In the genomic region with DNA sequence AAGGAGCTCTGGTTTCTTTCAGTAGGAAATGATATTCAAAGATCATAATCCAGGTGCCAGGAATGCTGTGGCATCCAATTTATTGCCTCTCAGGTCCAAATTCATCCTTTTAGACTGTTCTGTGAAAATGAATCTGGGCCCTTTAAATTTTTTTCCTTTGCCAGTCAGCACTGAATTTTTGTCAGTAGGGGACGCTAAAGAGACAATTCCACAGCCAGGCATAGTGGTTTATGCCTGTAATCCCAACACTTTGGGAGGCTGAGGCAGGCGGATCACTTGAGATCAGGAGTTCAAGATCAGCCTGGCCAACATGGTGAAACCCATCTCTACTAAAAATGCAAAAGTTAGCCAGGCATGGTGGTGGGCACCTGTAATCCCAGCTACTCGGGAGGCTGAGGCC, we compare ENCODE assay signal across 7 cellular contexts.
DNase-seq lines count a peak whose midpoint lies in the region; TF ChIP-seq lines count a peak whose summit lies in the region.
"Not testable (repeated sequence)": the region's sequence is repeated elsewhere in the genome, so short reads cannot be mapped to it uniquely, and the experiment has no call there.

No MANE protein-coding gene starts in this region.

- not testable (repeated sequence) for H3K4me3 ChIP-seq in A673 (ENCODE audit: low read depth, low read length, poor library complexity, severe bottlenecking); fibroblast of villous mesenchyme (ENCODE audit: low read depth, low read length); liver (ENCODE audit: low read depth in 1 of 3, low read length in 3 of 3)

- not testable (repeated sequence) for H3K36me3 ChIP-seq in A673 (ENCODE audit: insufficient read depth, low read length, poor library complexity, severe bottlenecking); liver (ENCODE audit: control insufficient read depth in 4 of 4, insufficient read depth in 3 of 4, low read depth in 1 of 4, low read length in 3 of 4)

- not testable (repeated sequence) for H3T11ph ChIP-seq in H9 (ENCODE audit: low read length)

- H3K27ac ChIP-seq in A673 (ENCODE audit: low read depth, low read length, poor library complexity, severe bottlenecking), result not testable (repeated sequence)
- H3K27ac ChIP-seq in H9 (ENCODE audit: insufficient read length, low read depth, low read length), result peak overlapping the region; percentile 30
- peak overlapping the region; percentile 27 to 69 for H3K27ac ChIP-seq in liver (ENCODE audit: low read depth in 1 of 2, low read length in 2 of 2)

- H2BK120ac ChIP-seq in H9 (ENCODE audit: low read depth, low read length, poor library complexity, severe bottlenecking), result not testable (repeated sequence)

- in situ Hi-C loops in KBM-7 (cut with MboI; ENCODE audit: low pct_unique_long_range_greater_than_20kb, low sequenced_read_pairs), result not testable (repeated sequence)

- intact Hi-C loops in A673 (cut with micrococcal nuclease; ENCODE audit: unreplicated experiment), result not testable (repeated sequence)

- not testable (repeated sequence) for DNase-seq in A673 (ENCODE audit: low spot score); H9; chondrocyte (ENCODE audit: low spot score); fibroblast of villous mesenchyme (ENCODE audit: low read depth)
- DNase-seq in KBM-7 (peak; percentile 45), RKO (ENCODE audit: low spot score) (peak; percentile 19)

- not testable (repeated sequence) for H3K79me1 ChIP-seq in H9 (ENCODE audit: insufficient read depth, low read depth, low read length, poor library complexity, severe bottlenecking)

- H3K27me3 Mint-ChIP-seq in H9 (ENCODE audit: low read depth); chondrocyte (ENCODE audit: low read depth): not testable (repeated sequence)

- BruUV-seq in A673 (replicated peaks; lab: Mats Ljungman, UMichigan), result not testable (repeated sequence)

- H2BK5ac ChIP-seq in H9 (ENCODE audit: insufficient read length, low read length), result not testable (repeated sequence)

- peaks cover 2 to 16% (median 11%) of the 10 kb centered on the region in 3 experiments; a peak in 6 of 7 replicates for H3K36me3 Mint-ChIP-seq in H9 (ENCODE audit: insufficient read depth in 1 of 3, low read depth in 3 of 3)
- H3K36me3 Mint-ChIP-seq in chondrocyte (ENCODE audit: low read depth), result not testable (repeated sequence)

- H3K27ac Mint-ChIP-seq in H9, result peak overlapping the region in 2 of 3 experiments; percentile 98; a peak in 5 of 7 replicates
- H3K27ac Mint-ChIP-seq in chondrocyte (ENCODE audit: unreplicated experiment), result not testable (repeated sequence)

- H4K20me1 ChIP-seq in H9 (ENCODE audit: control insufficient read depth, insufficient read depth, insufficient read length), result not testable (repeated sequence)

- H3K4me1 Mint-ChIP-seq in H9 (peaks cover 27 to 38% of the 10 kb centered on the region in 2 experiments), chondrocyte (ENCODE audit: low read depth) (peaks cover 23% of the 10 kb centered on the region)

- not testable (repeated sequence) for H3K23ac ChIP-seq in H9 (ENCODE audit: insufficient read length, low read depth, low read length)

- not testable (repeated sequence) for H3K79me2 ChIP-seq in H9 (ENCODE audit: insufficient read depth, low read length)

- H3K9me3 Mint-ChIP-seq in H9, result peaks cover 55 to 57% of the 10 kb centered on the region in 2 experiments
- not testable (repeated sequence) for H3K9me3 Mint-ChIP-seq in chondrocyte (ENCODE audit: low read depth)

- peak; percentile 56 to 60 for TF ChIP-seq RAD21 in liver (IDR thresholded peaks at IDR 0.05)

- H4K91ac ChIP-seq in H9 (ENCODE audit: insufficient read length, low read depth, low read length), result not testable (repeated sequence)

- not testable (repeated sequence) for H2BK12ac ChIP-seq in H9 (ENCODE audit: insufficient read length, low read depth, low read length)

- not testable (repeated sequence) for H3K4me3 Mint-ChIP-seq in H9; chondrocyte (ENCODE audit: unreplicated experiment)

- not testable (repeated sequence) for H3K56ac ChIP-seq in H9 (ENCODE audit: insufficient read length, low read depth, low read length)

- not testable (repeated sequence) for H2BK20ac ChIP-seq in H9 (ENCODE audit: low read depth, low read length, poor library complexity, severe bottlenecking)

- POLR2A ChIA-PET in A673 (lab: Charles Lee; ENCODE audit: low non-redundant PET), result not testable (repeated sequence)

- not testable (repeated sequence) for H3K9me3 ChIP-seq in A673 (ENCODE audit: low read depth, low read length, poor library complexity, severe bottlenecking); H9 (ENCODE audit: control insufficient read depth, low read depth, low read length); liver (ENCODE audit: control insufficient read depth in 4 of 4, low read length in 3 of 4)

- not testable (repeated sequence) for H3K4me2 ChIP-seq in H9 (ENCODE audit: insufficient read depth, insufficient read length, low read length)

- not testable (repeated sequence) for H3K14ac ChIP-seq in H9 (ENCODE audit: insufficient read depth, low read length)

- H3K18ac ChIP-seq in H9 (ENCODE audit: insufficient read length, low read depth, low read length), result not testable (repeated sequence)

- H3K4ac ChIP-seq in H9 (ENCODE audit: low read depth, low read length), result not testable (repeated sequence)

- H2AK5ac ChIP-seq in H9 (ENCODE audit: insufficient read length, low read length), result not testable (repeated sequence)

- TF ChIP-seq CTCF in A673 (conservative IDR thresholded peaks at IDR 0.05; ENCODE audit: low read depth, low read length) (peak; percentile 28; the same call in 1 of the 2 replicates), H9 (conservative IDR thresholded peaks at IDR 0.05) (peak; percentile 48; the same call in 2 of the 3 replicates), chondrocyte (IDR thresholded peaks at IDR 0.05) (peak; percentile 28), fibroblast of villous mesenchyme (IDR thresholded peaks at IDR 0.05; ENCODE audit: insufficient read depth, low read depth, low read length) (peak; percentile 6), liver (IDR thresholded peaks at IDR 0.05; ENCODE audit: low read depth, low read length, missing input control) (peak; percentile 41)

- not testable (repeated sequence) for H2BK15ac ChIP-seq in H9 (ENCODE audit: low read depth, low read length)

- H3K9ac ChIP-seq in H9 (ENCODE audit: extremely low read depth, insufficient read length, low read length); liver (ENCODE audit: low read depth in 1 of 2, low read length in 2 of 2): not testable (repeated sequence)

- H3K23me2 ChIP-seq in H9 (ENCODE audit: insufficient read length, low read depth, low read length, poor library complexity, severe bottlenecking), result not testable (repeated sequence)

- no CpG with 5 or more reads among the region's 3 CpGs for WGBS in H9 (ENCODE audit: extremely low coverage, insufficient read length, low lambda C conversion rate)
- 36% methylated on average over 3 of the region's 3 CpGs for WGBS in liver

- CTCF ChIA-PET in A673 (lab: Charles Lee), result not testable (repeated sequence)

- H4K8ac ChIP-seq in H9 (replicated peaks; ENCODE audit: insufficient read length, low read depth, low read length), result not testable (repeated sequence)

- peaks cover 12% of the 10 kb centered on the region for H3K4me1 ChIP-seq in A673 (ENCODE audit: insufficient read depth, low read length, poor library complexity, severe bottlenecking)
- peaks cover 10% of the 10 kb centered on the region; the same call in 1 of the 2 replicates for H3K4me1 ChIP-seq in H9 (ENCODE audit: insufficient read depth, low read length)
- H3K4me1 ChIP-seq in liver (ENCODE audit: control insufficient read depth in 4 of 4, insufficient read depth in 4 of 4, low read length in 3 of 4), result not testable (repeated sequence)

- not testable (repeated sequence) for H2AFZ ChIP-seq in H9 (ENCODE audit: low read length)

- H4K5ac ChIP-seq in H9 (ENCODE audit: insufficient read length, low read depth, low read length), result not testable (repeated sequence)

- not testable (repeated sequence) for H3K27me3 ChIP-seq in A673 (replicated peaks; ENCODE audit: insufficient read depth, low read depth, low read length, poor library complexity); H9 (ENCODE audit: insufficient read depth, low read length); liver (ENCODE audit: control insufficient read depth in 4 of 4, insufficient read depth in 4 of 4, low read length in 3 of 4)
